Comparison of ENCODE assay signal across 9 cellular contexts in the genomic region with DNA sequence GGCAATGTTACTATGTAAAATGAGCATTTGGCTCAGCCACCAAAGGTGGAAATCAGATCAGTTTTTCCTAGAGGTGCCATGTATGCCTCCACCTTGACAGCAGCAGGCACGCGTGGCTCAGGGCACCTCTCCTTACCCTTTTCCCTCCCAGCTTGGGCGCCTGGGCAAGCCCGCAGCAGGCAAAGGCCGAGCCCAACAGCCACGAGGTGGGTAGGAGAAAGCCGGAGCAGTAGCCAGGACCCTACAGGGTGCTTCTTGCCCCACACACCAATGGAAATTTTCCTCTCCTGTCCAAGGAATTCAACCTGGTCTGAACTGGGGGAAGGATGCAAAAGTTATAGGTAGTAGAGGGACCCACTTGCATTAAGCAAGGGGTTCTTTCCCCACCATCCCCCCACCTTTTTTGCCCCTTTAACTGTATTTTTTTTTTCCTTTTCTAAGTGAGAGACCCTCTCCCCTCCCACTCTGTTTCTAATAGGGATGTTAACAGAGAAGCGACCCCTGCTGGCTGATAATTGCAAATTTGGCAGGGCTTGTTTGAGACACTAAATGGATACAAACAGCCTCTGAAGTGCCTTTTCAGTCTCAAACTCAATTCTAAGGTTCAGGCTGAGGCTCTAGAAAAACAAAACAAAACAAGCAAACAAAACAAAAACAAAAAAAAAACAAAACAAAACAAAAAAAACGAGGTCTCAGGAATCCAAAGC.
A peak's percentile ranks its signal among the peaks of the same experiment; 100 is the strongest.
DNase-seq lines count a peak whose midpoint lies in the region; ATAC-seq, FAIRE-seq and TF ChIP-seq lines count a peak whose summit lies in the region.
"Had no signal": no experiment of that assay in that cellular context is flagged by ENCODE, and none has a peak within 500 bp of the region (broad histone marks: within the 10 kb centered on the region; RNA-seq: fewer than 3 reads in every experiment).

No MANE protein-coding gene starts in this region.

- H4K8ac ChIP-seq in IMR-90 (ENCODE audit: low read depth in 2 of 2, low read length in 2 of 2), result no peak overlapping the region

- no peak overlapping the region for H2AK5ac ChIP-seq in IMR-90 (ENCODE audit: low read depth, low read length)

- H3K36me3 ChIP-seq in GM06990 (ENCODE audit: control insufficient read depth, insufficient read depth, low read length), result no peaks in the 10 kb centered on the region
- no peaks in the 10 kb centered on the region for H3K36me3 ChIP-seq in IMR-90 (ENCODE audit: control insufficient read depth, insufficient read depth, low read length)
- no peaks in the 10 kb centered on the region for H3K36me3 ChIP-seq in liver (ENCODE audit: control insufficient read depth in 4 of 4, insufficient read depth in 3 of 4, low read depth in 1 of 4, low read length in 3 of 4)
- H3K36me3 ChIP-seq in Peyer's patch, result no peaks in the 10 kb centered on the region

- ATAC-seq in IMR-90 (ENCODE audit: low read depth), result no peak
- ATAC-seq in GM19395 (IDR thresholded peaks at IDR 0.05; ENCODE audit: unreplicated experiment), result no peak
- no peak for ATAC-seq in GM21576 (IDR thresholded peaks at IDR 0.05; ENCODE audit: unreplicated experiment)

- no peak overlapping the region for H3K4ac ChIP-seq in IMR-90 (ENCODE audit: low read depth, low read length)

- TF ChIP-seq RAD21 in IMR-90 (IDR thresholded peaks at IDR 0.05; ENCODE audit: low read length) (peak; percentile 16; the same call in 1 of the 2 replicates), liver (IDR thresholded peaks at IDR 0.05) (peak in 1 of 2 donors; percentile 8)

- FAIRE-seq in GM12892 (lab: Jason Lieb, UNC), result no peak

- H3K23ac ChIP-seq in IMR-90 (ENCODE audit: low read depth, low read length), result no peak overlapping the region

- no TSS peak for BruUV-seq in IMR-90 (replicated peaks; lab: Mats Ljungman, UMichigan)

- CTCF ChIA-PET in IMR-90 (lab: Yijun Ruan, JAX), result interaction anchor here (0.8 kb wide), 1 partner anchor 41 kb away, joined by 3 read pairs; no protein-coding TSS in a partner anchor

- H2BK15ac ChIP-seq in IMR-90 (ENCODE audit: low read depth, low read length), result no peak overlapping the region

- no peak for TF ChIP-seq POLR2A in IMR-90 (IDR thresholded peaks at IDR 0.05; ENCODE audit: low read depth, low read length)
- no peak for TF ChIP-seq POLR2A in Peyer's patch (IDR thresholded peaks at IDR 0.05)
- TF ChIP-seq POLR2A in GM12892 (IDR thresholded peaks at IDR 0.05; ENCODE audit: low read depth, low read length), result no peak

- no peak overlapping the region for H3K4me3 ChIP-seq in GM06990 (replicated peaks; ENCODE audit: low read depth, low read length)
- no peak overlapping the region for H3K4me3 ChIP-seq in IMR-90 (ENCODE audit: insufficient read depth, low read depth, low read length)
- no peak overlapping the region for H3K4me3 ChIP-seq in liver (ENCODE audit: low read depth in 1 of 3, low read length in 3 of 3)
- no peak overlapping the region for H3K4me3 ChIP-seq in Peyer's patch

- no peak overlapping the region for H4K91ac ChIP-seq in IMR-90 (ENCODE audit: insufficient read depth, low read depth, low read length)

- H3K4me1 ChIP-seq in IMR-90 (ENCODE audit: control insufficient read depth, insufficient read depth, low read length) (no peaks in the 10 kb centered on the region), liver (ENCODE audit: control insufficient read depth in 4 of 4, insufficient read depth in 4 of 4, low read length in 3 of 4) (no peaks in the 10 kb centered on the region), Peyer's patch (no peaks in the 10 kb centered on the region)

- no peaks in the 10 kb centered on the region for H3K27me3 ChIP-seq in GM06990 (replicated peaks; ENCODE audit: control insufficient read depth, insufficient read depth, low read length)
- H3K27me3 ChIP-seq in IMR-90 (ENCODE audit: control insufficient read depth, insufficient read depth, low read length), result no peaks in the 10 kb centered on the region; the same call in 1 of the 2 replicates
- H3K27me3 ChIP-seq in liver (ENCODE audit: control insufficient read depth in 4 of 4, insufficient read depth in 4 of 4, low read length in 3 of 4), result peaks cover 0 to 2% (median 0%) of the 10 kb centered on the region in 4 donors
- H3K27me3 ChIP-seq in Peyer's patch, result no peaks in the 10 kb centered on the region

- no peak overlapping the region for H3K56ac ChIP-seq in IMR-90 (ENCODE audit: extremely low read depth, insufficient read depth, low read length)

- dilution Hi-C loops in IMR-90 (cut with HindIII; ENCODE audit: low sequenced_read_pairs, unreplicated experiment), result no loop called here

- no peak overlapping the region for H2AK9ac ChIP-seq in IMR-90 (replicated peaks; ENCODE audit: low read depth, low read length, poor library complexity)

- no peak overlapping the region for H3K18ac ChIP-seq in IMR-90 (ENCODE audit: low read depth, low read length)

- TF ChIP-seq CTCF in GM06990 (IDR thresholded peaks at IDR 0.05; ENCODE audit: insufficient read depth, low read length, poor library complexity, severe bottlenecking), result peak; percentile 36
- TF ChIP-seq CTCF in IMR-90 (conservative IDR thresholded peaks at IDR 0.05; ENCODE audit: low read depth, low read length), result peak; percentile 41
- peak; percentile 15 for TF ChIP-seq CTCF in liver (IDR thresholded peaks at IDR 0.05; ENCODE audit: low read depth, low read length, missing input control)
- peak in 2 of 6 experiments; percentile 9 to 18 for TF ChIP-seq CTCF in Peyer's patch (IDR thresholded peaks at IDR 0.05)

- POLR2A ChIA-PET in IMR-90 (lab: Charles Lee; ENCODE audit: unreplicated experiment), result no interaction called here

- WGBS in IMR-90 (ENCODE audit: extremely low coverage in 2 of 2, insufficient read length in 1 of 2), 2 experiments, result 40% methylated on average over 1 of the region's 9 CpGs; no CpG with 5 or more reads in 1 of the 2 experiments
- 60% methylated on average over 9 of the region's 9 CpGs for WGBS in liver

- H3K9ac ChIP-seq in IMR-90 (ENCODE audit: low read depth, low read length) (no peak overlapping the region), liver (ENCODE audit: low read depth in 1 of 2, low read length in 2 of 2) (no peak overlapping the region)

- no peak overlapping the region for H4K5ac ChIP-seq in IMR-90 (ENCODE audit: low read depth, low read length)

- H3K4me2 ChIP-seq in IMR-90 (ENCODE audit: low read depth, low read length), result no peak overlapping the region

- in situ Hi-C loops in IMR-90 (cut with MboI; ENCODE audit: low sequenced_read_pairs), result no loop called here

- H4K20me1 ChIP-seq in IMR-90 (ENCODE audit: insufficient read depth, low read length), result no peaks in the 10 kb centered on the region

- no peak overlapping the region for H2BK5ac ChIP-seq in IMR-90 (ENCODE audit: low read depth, low read length, poor library complexity, severe bottlenecking)

- H3K9me3 ChIP-seq in IMR-90 (ENCODE audit: control insufficient read depth, insufficient read depth, low read length), result no peaks in the 10 kb centered on the region
- H3K9me3 ChIP-seq in liver (ENCODE audit: control insufficient read depth in 4 of 4, low read length in 3 of 4), result no peaks in the 10 kb centered on the region
- H3K9me3 ChIP-seq in Peyer's patch, result no peaks in the 10 kb centered on the region

- H3K9me1 ChIP-seq in IMR-90 (ENCODE audit: insufficient read depth, low read length), result no peaks in the 10 kb centered on the region

- H3K27ac ChIP-seq in IMR-90 (ENCODE audit: insufficient read depth, low read length), result no peak overlapping the region
- H3K27ac ChIP-seq in liver (ENCODE audit: low read depth in 1 of 2, low read length in 2 of 2), result no peak overlapping the region
- H3K27ac ChIP-seq in Peyer's patch, result no peak overlapping the region

- no peak overlapping the region for H3K14ac ChIP-seq in IMR-90 (replicated peaks; ENCODE audit: low read depth, low read length)

- intact Hi-C loops in IMR-90 (cut with micrococcal nuclease), result no loop called here

- DNase-seq in GM06990 (ENCODE audit: extremely low read depth, insufficient read length), result no peak
- DNase-seq in IMR-90, result peak; percentile 4
- peak; percentile 14 for DNase-seq in astrocyte of the hippocampus (ENCODE audit: low read depth, low spot score)
- no peak for DNase-seq in Peyer's patch
- DNase-seq in GM12892 (ENCODE audit: insufficient read length), result no peak
- DNase-seq: stimulated activated CD4-positive, alpha-beta T cell treated with anti-CD3 and anti-CD28 coated beads, Interleukin-2, amount 100 ng/mL, for 48 hours had no signal

- H2BK20ac ChIP-seq in IMR-90 (ENCODE audit: low read depth, low read length), result no peak overlapping the region

- no peak overlapping the region for H2AFZ ChIP-seq in IMR-90 (replicated peaks; ENCODE audit: low read length, poor library complexity)

- no peaks in the 10 kb centered on the region for H3K79me1 ChIP-seq in IMR-90 (ENCODE audit: low read depth in 1 of 2, low read length in 2 of 2)

- H2BK120ac ChIP-seq in IMR-90 (ENCODE audit: low read depth, low read length), result no peak overlapping the region

TF ChIP-seq in IMR-90, 13 proteins besides CTCF, POLR2A, EP300 and RAD21:
- TF ChIP-seq SMC3 (IDR thresholded peaks at IDR 0.05; ENCODE audit: low read depth, low read length), result peak; percentile 33; the same call in 1 of the 2 replicates
- no peak for TF ChIP-seq RCOR1 (IDR thresholded peaks at IDR 0.05; ENCODE audit: insufficient replicate concordance, low read length)

TF ChIP-seq in liver, 16 proteins besides CTCF, POLR2A, EP300 and RAD21 (continues in another document):
- TF ChIP-seq YY1 (IDR thresholded peaks at IDR 0.05) (no peak), TAF1 (conservative IDR thresholded peaks at IDR 0.05) (no peak), NR2F2 (IDR thresholded peaks at IDR 0.05) (no peak), RXRA (IDR thresholded peaks at IDR 0.05) (no peak), HNF4G (IDR thresholded peaks at IDR 0.05) (no peak), JUND (IDR thresholded peaks at IDR 0.05) (no peak), SP1 (IDR thresholded peaks at IDR 0.05) (no peak)
- TF ChIP-seq, protein P1, sequence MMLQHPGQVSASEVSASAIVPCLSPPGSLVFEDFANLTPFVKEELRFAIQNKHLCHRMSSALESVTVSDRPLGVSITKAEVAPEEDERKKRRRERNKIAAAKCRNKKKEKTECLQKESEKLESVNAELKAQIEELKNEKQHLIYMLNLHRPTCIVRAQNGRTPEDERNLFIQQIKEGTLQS (IDR thresholded peaks at IDR 0.05), result no peak

Comparison
In these comparisons a context has a peak if more than half of its experiments do, and no peak if none do; other contexts are left out.
1. DNase-seq: peak in IMR-90 (single experiment) and astrocyte of the hippocampus (single experiment); none in GM06990 (single experiment), Peyer's patch (0 of 3) and GM12892 (single experiment).